In genomic region chr11:7422544-7423331, GRCh38 we compare ENCODE assay signal across 17 cellular contexts.
DNase-seq lines count a peak whose midpoint lies in the region; TF ChIP-seq lines count a peak whose summit lies in the region.
"Had no signal": no experiment of that assay in that cellular context is flagged by ENCODE, and none has a peak within 500 bp of the region (broad histone marks: within the 10 kb centered on the region; RNA-seq: fewer than 3 reads in every experiment).

No MANE protein-coding gene starts in this region.

- no peaks in the 10 kb centered on the region for H3K36me3 ChIP-seq in OCI-LY3 (replicated peaks; ENCODE audit: low read depth, low read length)
- H3K36me3 ChIP-seq: right atrium auricular region had no signal

- H3K9me3 ChIP-seq in OCI-LY3 (ENCODE audit: insufficient read depth, low read length) = no peaks in the 10 kb centered on the region
- H3K9me3 ChIP-seq: right atrium auricular region had no signal

- no peaks in the 10 kb centered on the region for H3K79me2 ChIP-seq in OCI-LY3 (ENCODE audit: low read length)
- H3K79me2 ChIP-seq: hepatocyte had no signal

- DNase-seq in Daoy (ENCODE audit: low read depth) = peak; percentile 13
- peak; percentile 17 for DNase-seq in GM20000 (ENCODE audit: low spot score)
- peak; percentile 16 for DNase-seq in left kidney (ENCODE audit: low read depth, low spot score)
- DNase-seq in Ammon's horn (ENCODE audit: low spot score) = no peak
- no peak for DNase-seq in NCI-H748 (lab: John Stamatoyannopoulos, UW; ENCODE audit: unreplicated experiment)
- DNase-seq in NK-92 (lab: John Stamatoyannopoulos, UW; ENCODE audit: unreplicated experiment) = no peak
- DNase-seq: KG1; left ventricle myocardium superior; naive B cell; NCI-H146; NCI-H69; SHP77; stimulated activated CD4-positive, alpha-beta T cell treated with anti-CD3 and anti-CD28 coated beads, Interleukin-4, amount 100 ng/mL, for 4 hours; stimulated activated naive CD4-positive, alpha-beta T cell treated with Interleukin-2 at 50 U/mL for 16 hours had no signal

- no peaks in the 10 kb centered on the region for H4K20me1 ChIP-seq in OCI-LY3 (ENCODE audit: insufficient read depth, low read length)

- H3K27ac ChIP-seq in OCI-LY3 (ENCODE audit: low read length) = no peak overlapping the region
- H3K27ac ChIP-seq: hepatocyte, right atrium auricular region had no signal

- peak overlapping the region; percentile 30 for H3K4me2 ChIP-seq in OCI-LY3 (ENCODE audit: low read length)
- H3K4me2 ChIP-seq: hepatocyte had no signal

- H2AFZ ChIP-seq in OCI-LY3 (ENCODE audit: low read depth, low read length) = peak overlapping the region; percentile 68
- H2AFZ ChIP-seq: hepatocyte had no signal

- H3K27me3 ChIP-seq in OCI-LY3 (ENCODE audit: low read depth, low read length) = no peaks in the 10 kb centered on the region
- H3K27me3 ChIP-seq: hepatocyte, right atrium auricular region had no signal

- H3K4me3 ChIP-seq in OCI-LY3 (ENCODE audit: low read length) = no peak overlapping the region
- H3K4me3 ChIP-seq: hepatocyte, right atrium auricular region had no signal

- H3K4me1 ChIP-seq in OCI-LY3 (ENCODE audit: low read length) = peaks cover 15% of the 10 kb centered on the region
- H3K4me1 ChIP-seq: right atrium auricular region had no signal

- no peak for TF ChIP-seq CTCF in GM20000 (IDR thresholded peaks at IDR 0.05; ENCODE audit: extremely low read depth, missing control alignments)
- TF ChIP-seq CTCF in OCI-LY3 (IDR thresholded peaks at IDR 0.05; ENCODE audit: low read depth, low read length) = peak; percentile 27; the same call in 1 of the 2 replicates

- H3K9ac ChIP-seq in OCI-LY3 (ENCODE audit: low read length) = no peak overlapping the region

Comparison
In these comparisons a context has a peak if more than half of its experiments do, and no peak if none do; other contexts are left out.
1. DNase-seq: peak in Daoy (single experiment), GM20000 (single experiment) and left kidney (single experiment); none in Ammon's horn (single experiment), NCI-H748 (single experiment) and NK-92 (single experiment).